In the genomic region with DNA sequence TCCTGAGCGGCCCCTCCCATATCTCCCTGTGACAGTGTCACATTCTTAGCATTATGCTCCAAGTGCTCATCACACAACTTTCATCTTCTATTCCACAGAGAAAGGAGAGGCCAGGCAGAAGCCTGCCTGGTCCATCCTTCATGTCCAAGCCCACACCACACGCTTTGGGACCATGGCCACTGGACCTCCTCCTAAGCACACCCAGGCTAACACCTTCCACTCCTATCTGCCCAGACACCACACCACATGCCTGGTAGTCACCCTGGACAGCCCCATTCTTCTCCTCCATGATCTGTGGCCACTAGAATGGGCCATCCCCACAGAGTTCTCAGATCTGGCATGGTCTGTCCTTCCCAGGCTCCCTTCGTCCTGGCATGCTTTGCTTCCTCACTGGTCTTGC, we compare ENCODE assay signal across 17 cellular contexts. TPM values are rescaled to one million over a fixed set of nuclear protein-coding genes. Genes with fewer than 3 reads are reported as not detected.
A peak's percentile ranks its signal among the peaks of the same experiment; 100 is the strongest.
DNase-seq lines count a peak whose midpoint lies in the region; ATAC-seq, FAIRE-seq and TF ChIP-seq lines count a peak whose summit lies in the region.
"Had no signal": no experiment of that assay in that cellular context is flagged by ENCODE, and none has a peak within 500 bp of the region (broad histone marks: within the 10 kb centered on the region; RNA-seq: fewer than 3 reads in every experiment).

No MANE protein-coding gene starts in this region.

- no peaks in the 10 kb centered on the region for H3K27me3 ChIP-seq in astrocyte (ENCODE audit: insufficient read depth, low read length)
- H3K27me3 ChIP-seq: BLaER1 had no signal

- H3K4me3 Mint-ChIP-seq in natural killer cell = no peak overlapping the region
- H3K4me3 Mint-ChIP-seq in natural killer cell treated with Interleukin-12 subunit alpha and Interleukin-12 subunit beta and Interleukin-15 and Interleukin-18, amount 100 ng/mL, for 72 hours = no peak overlapping the region
- no peak overlapping the region for H3K4me3 Mint-ChIP-seq in astrocyte (ENCODE audit: unreplicated experiment)
- H3K4me3 Mint-ChIP-seq in immature natural killer cell = no peak overlapping the region
- no peak overlapping the region for H3K4me3 Mint-ChIP-seq in type B pancreatic cell

- peaks cover 8% of the 10 kb centered on the region for H3K36me3 Mint-ChIP-seq in natural killer cell
- peaks cover 13% of the 10 kb centered on the region for H3K36me3 Mint-ChIP-seq in natural killer cell treated with Interleukin-12 subunit alpha and Interleukin-12 subunit beta and Interleukin-15 and Interleukin-18, amount 100 ng/mL, for 72 hours
- peaks cover 26% of the 10 kb centered on the region for H3K36me3 Mint-ChIP-seq in astrocyte (ENCODE audit: low read depth, unreplicated experiment)
- H3K36me3 Mint-ChIP-seq in immature natural killer cell = peaks cover 20 to 44% (median 30%) of the 10 kb centered on the region in 3 donors
- H3K36me3 Mint-ChIP-seq in type B pancreatic cell = peaks cover 22% of the 10 kb centered on the region

- ATAC-seq in natural killer cell = no peak
- ATAC-seq in natural killer cell treated with Interleukin-12 subunit alpha and Interleukin-12 subunit beta and Interleukin-15 and Interleukin-18, amount 100 ng/mL, for 72 hours = no peak
- ATAC-seq: A549 had no signal

- peaks cover 9% of the 10 kb centered on the region for H4K20me1 ChIP-seq in astrocyte (ENCODE audit: insufficient read depth, low read length)
- H4K20me1 ChIP-seq: BLaER1 had no signal

- H3K4me1 Mint-ChIP-seq in natural killer cell = peaks cover 0 to 17% of the 10 kb centered on the region in 2 donors
- H3K4me1 Mint-ChIP-seq in natural killer cell treated with Interleukin-12 subunit alpha and Interleukin-12 subunit beta and Interleukin-15 and Interleukin-18, amount 100 ng/mL, for 72 hours (ENCODE audit: low read depth in 2 of 2) = peaks cover 0 to 12% of the 10 kb centered on the region in 2 donors
- H3K4me1 Mint-ChIP-seq in astrocyte (ENCODE audit: low read depth, unreplicated experiment) = peaks cover 4% of the 10 kb centered on the region
- peaks cover 3 to 8% of the 10 kb centered on the region in 2 donors for H3K4me1 Mint-ChIP-seq in immature natural killer cell
- H3K4me1 Mint-ChIP-seq in type B pancreatic cell (ENCODE audit: unreplicated experiment) = no peaks in the 10 kb centered on the region

- intact Hi-C loops in natural killer cell (cut with micrococcal nuclease) = no loop called here

- no peaks in the 10 kb centered on the region for H3K9me3 Mint-ChIP-seq in natural killer cell
- no peaks in the 10 kb centered on the region for H3K9me3 Mint-ChIP-seq in natural killer cell treated with Interleukin-12 subunit alpha and Interleukin-12 subunit beta and Interleukin-15 and Interleukin-18, amount 100 ng/mL, for 72 hours
- H3K9me3 Mint-ChIP-seq in astrocyte (ENCODE audit: unreplicated experiment) = no peaks in the 10 kb centered on the region
- H3K9me3 Mint-ChIP-seq in immature natural killer cell = no peaks in the 10 kb centered on the region
- no peaks in the 10 kb centered on the region for H3K9me3 Mint-ChIP-seq in type B pancreatic cell

- no peak for FAIRE-seq in astrocyte (lab: Jason Lieb, UNC)
- FAIRE-seq: A549, G401.6, H1 had no signal

- H3K4me3 ChIP-seq in astrocyte (ENCODE audit: insufficient read depth, low read depth, low read length) = no peak overlapping the region
- H3K4me3 ChIP-seq: A549, BLaER1 had no signal

- H3K27me3 Mint-ChIP-seq in natural killer cell (ENCODE audit: low read depth in 2 of 2) (no peaks in the 10 kb centered on the region), astrocyte (ENCODE audit: low read depth, unreplicated experiment) (no peaks in the 10 kb centered on the region), immature natural killer cell (ENCODE audit: low read depth in 3 of 3) (peaks cover 0 to 5% (median 2%) of the 10 kb centered on the region in 3 donors), type B pancreatic cell (no peaks in the 10 kb centered on the region)
- H3K27me3 Mint-ChIP-seq in natural killer cell treated with Interleukin-12 subunit alpha and Interleukin-12 subunit beta and Interleukin-15 and Interleukin-18, amount 100 ng/mL, for 72 hours = no peaks in the 10 kb centered on the region

- no peaks in the 10 kb centered on the region for H3K9me3 ChIP-seq in astrocyte (ENCODE audit: insufficient read depth, low read depth, low read length)
- H3K9me3 ChIP-seq: A549, BLaER1 had no signal

- no peak overlapping the region for H2AFZ ChIP-seq in astrocyte (ENCODE audit: low read depth, low read length)

- H3K27ac ChIP-seq in astrocyte (ENCODE audit: low read depth, low read length) = no peak overlapping the region
- H3K27ac ChIP-seq: A549, BLaER1 had no signal

- H3K36me3 ChIP-seq in astrocyte (ENCODE audit: insufficient read depth, low read length) = peaks cover 36% of the 10 kb centered on the region

- H3K27ac Mint-ChIP-seq in natural killer cell = peak overlapping the region in 1 of 2 donors; percentile 80
- H3K27ac Mint-ChIP-seq in natural killer cell treated with Interleukin-12 subunit alpha and Interleukin-12 subunit beta and Interleukin-15 and Interleukin-18, amount 100 ng/mL, for 72 hours = no peak overlapping the region
- H3K27ac Mint-ChIP-seq in astrocyte (ENCODE audit: unreplicated experiment) = peak overlapping the region; percentile 29
- H3K27ac Mint-ChIP-seq in immature natural killer cell = peak overlapping the region; percentile 14 to 85 (median 50)
- peak overlapping the region; percentile 18 for H3K27ac Mint-ChIP-seq in type B pancreatic cell

- H3K4me1 ChIP-seq in astrocyte (ENCODE audit: insufficient read depth, low read length) = no peaks in the 10 kb centered on the region
- H3K4me1 ChIP-seq: A549, BLaER1 had no signal

- H3K9ac ChIP-seq in astrocyte (ENCODE audit: low read length) = no peak overlapping the region
- H3K9ac ChIP-seq: BLaER1 had no signal

- DNase-seq in natural killer cell = peak; percentile 10
- DNase-seq in natural killer cell treated with Interleukin-12 subunit alpha and Interleukin-12 subunit beta and Interleukin-15 and Interleukin-18, amount 100 ng/mL, for 72 hours (ENCODE audit: low spot score) = no peak
- DNase-seq in astrocyte (ENCODE audit: low read depth) = no peak
- no peak for DNase-seq in immature natural killer cell
- DNase-seq in type B pancreatic cell (ENCODE audit: extremely low spot score, unreplicated experiment) = no peak
- no peak for DNase-seq in DMS153 treated with DMSO at 0.1 percent for 48 hours (lab: John Stamatoyannopoulos, UW; ENCODE audit: unreplicated experiment)
- no peak for DNase-seq in DMS 273 treated with DMSO at 0.1 percent for 48 hours (lab: John Stamatoyannopoulos, UW)
- DNase-seq in activated CD4-positive, CD25-positive, alpha-beta regulatory T cell treated with anti-CD3 and anti-CD28 coated beads, Interleukin-2, amount 50 U/mL, for 72 hours = no peak
- DNase-seq: NCI-H1417 treated with DMSO at 0.1 percent for 48 hours, NCI-H1930, NCI-H345, NCI-H524 treated with DMSO at 0.1 percent for 48 hours, SHP77 treated with DMSO at 0.1 percent for 48 hours had no signal

- TF ChIP-seq CTCF in natural killer cell (IDR thresholded peaks at IDR 0.05) (no peak), astrocyte (IDR thresholded peaks at IDR 0.05; ENCODE audit: insufficient read depth, low read depth, low read length) (no peak), type B pancreatic cell (conservative IDR thresholded peaks at IDR 0.05) (no peak)

- H3K79me2 ChIP-seq in astrocyte (ENCODE audit: insufficient read depth, low read length) = no peaks in the 10 kb centered on the region

- no peak overlapping the region for H3K4me2 ChIP-seq in astrocyte (ENCODE audit: low read length)
- H3K4me2 ChIP-seq: A549, BLaER1 had no signal

RNA-seq across cellular contexts. Expression of gene HIRA, which starts 55.3 kb away (rescaled TPM):
- total RNA-seq in natural killer cell = 10 to 100 TPM; 49.6 to 75.9 (median 50.9) TPM
- total RNA-seq in natural killer cell treated with Interleukin-12 subunit alpha and Interleukin-12 subunit beta and Interleukin-15 and Interleukin-18, amount 100 ng/mL, for 72 hours = 10 to 100 TPM; 40.5 to 62.7 TPM
- 31.1 and 31.4 TPM in 2 replicates for total RNA-seq in astrocyte
- polyA plus RNA-seq in immature natural killer cell = 10 to 100 TPM in 1 of 3 donors, 1 to 10 TPM in 2; 4.3 to 11.5 (median 5.2) TPM
- total RNA-seq in type B pancreatic cell (ENCODE audit: low replicate concordance) = 38.3 and 43.3 TPM in 2 replicates

RNA-seq across cellular contexts. Expression of gene MRPL40, which starts 56.1 kb away (rescaled TPM):
- 10 to 100 TPM; 11.6 to 16.7 (median 14.2) TPM for total RNA-seq in natural killer cell
- total RNA-seq in natural killer cell treated with Interleukin-12 subunit alpha and Interleukin-12 subunit beta and Interleukin-15 and Interleukin-18, amount 100 ng/mL, for 72 hours = 10 to 100 TPM; 14.3 to 21.3 TPM
- 34.7 and 36.9 TPM in 2 replicates for total RNA-seq in astrocyte
- polyA plus RNA-seq in immature natural killer cell = 10 to 100 TPM; 64.7 to 85.1 (median 77.9) TPM
- total RNA-seq in type B pancreatic cell (ENCODE audit: low replicate concordance) = 21.4 and 24.7 TPM in 2 replicates

Comparison
In these comparisons a context has a peak if more than half of its experiments do, and no peak if none do; other contexts are left out.
1. H3K27ac Mint-ChIP-seq: peak in astrocyte (single experiment), immature natural killer cell (6 of 6) and type B pancreatic cell (single experiment); none in natural killer cell treated with Interleukin-12 subunit alpha and Interleukin-12 subunit beta and Interleukin-15 and Interleukin-18, amount 100 ng/mL, for 72 hours (0 of 2).